Comparison of ENCODE assay signal across 35 cellular contexts in the genomic region with DNA sequence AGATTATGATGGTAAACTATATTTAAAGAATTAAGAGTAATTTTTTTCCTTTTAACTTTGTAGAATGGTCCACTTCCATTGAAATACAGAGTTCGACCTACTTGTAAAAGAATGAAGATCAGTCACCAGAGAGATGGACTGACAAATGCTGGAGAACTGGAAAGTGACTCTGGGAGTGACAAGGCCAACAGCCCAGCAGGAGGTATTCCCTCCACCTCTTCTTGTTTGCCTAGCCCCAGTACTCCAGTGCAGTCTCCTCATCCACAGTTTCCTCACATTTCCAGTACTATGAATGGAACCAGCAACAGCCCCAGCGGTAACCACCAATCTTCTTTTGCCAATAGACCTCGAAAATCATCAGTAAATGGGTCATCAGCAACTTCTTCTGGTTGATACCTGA. TPM values are rescaled to one million over a fixed set of nuclear protein-coding genes. Genes with fewer than 3 reads are reported as not detected.
"Had no signal": no experiment of that assay in that cellular context is flagged by ENCODE, and none has a peak within 500 bp of the region (broad histone marks: within the 10 kb centered on the region; RNA-seq: fewer than 3 reads in every experiment).

No MANE protein-coding gene starts in this region.

- DNase-seq: activated CD4-positive, alpha-beta memory T cell treated with anti-CD3 and anti-CD28 coated beads, Interleukin-2, amount 10 ng/mL, durations not matched to agents 7 days and 5 days; activated CD4-positive, alpha-beta T cell treated with anti-CD3 and anti-CD28 coated beads for 1 hour; activated CD4-positive, alpha-beta T cell treated with anti-CD3 and anti-CD28 coated beads for 4 hours; activated CD4-positive, alpha-beta T cell treated with anti-CD3 and anti-CD28 coated beads, Interleukin-2, amount 10 ng/mL, durations not matched to agents 7 days and 5 days; activated CD4-positive, alpha-beta T cell treated with anti-CD3 and anti-CD28 coated beads, Interleukin-2, amount 50 U/mL, for 4 hours; activated CD8-positive, alpha-beta memory T cell treated with anti-CD3 and anti-CD28 coated beads, Interleukin-2, amount 50 U/mL, for 48 hours; activated effector memory CD4-positive, alpha-beta T cell treated with Interleukin-2 at 50 U/mL for 16 hours; activated gamma-delta T cell treated with Interleukin-2 at 50 U/mL for 16 hours; activated naive CD4-positive, alpha-beta T cell treated with anti-CD3 and anti-CD28 coated beads, Interleukin-2, amount 50 U/mL, for 16 hours; activated naive CD4-positive, alpha-beta T cell treated with Interleukin-2 at 50 U/mL for 16 hours; activated T-cell treated with anti-CD3 and anti-CD28 coated beads for 4 hours; activated T-cell treated with anti-CD3 and anti-CD28 coated beads, Interleukin-2, amount 50 U/mL, for 24 hours; amniotic stem cell; anterior cingulate cortex; brain microvascular endothelial cell; cortex of kidney; dermis blood vessel endothelial cell; effector CD4-positive, alpha-beta T cell; effector memory CD8-positive, alpha-beta T cell; esophagus squamous epithelium; foreskin melanocyte; heart right ventricle; T-helper 2 cell had no signal

- H3K4me2 ChIP-seq: hepatocyte had no signal

- H2AFZ ChIP-seq: hepatocyte had no signal

- H3K9me3 ChIP-seq: esophagus squamous epithelium, heart right ventricle had no signal

- H3K27ac ChIP-seq: brain microvascular endothelial cell, epithelial cell of prostate, esophagus squamous epithelium, gastroesophageal sphincter, heart right ventricle, hepatocyte had no signal

- FAIRE-seq: bronchial epithelial cell, endothelial cell of umbilical vein had no signal

- ATAC-seq: activated T-helper 17 cell treated with anti-CD3 and anti-CD28 coated beads, Interleukin-2, amount 50 U/mL, for 72 hours; effector memory CD8-positive, alpha-beta T cell; gastroesophageal sphincter; heart right ventricle had no signal

- H3K4me3 ChIP-seq: esophagus squamous epithelium, gastroesophageal sphincter, heart right ventricle, hepatocyte had no signal

RNA-seq across cellular contexts. Expression of a gene that starts 16.1 kb away (rescaled TPM):
- total RNA-seq: activated T-helper 17 cell treated with anti-CD3 and anti-CD28 coated beads, Interleukin-2, amount 50 U/mL, for 72 hours; astrocyte; bronchial epithelial cell; cardiac septum; dermis blood vessel endothelial cell; endothelial cell of umbilical vein; fibroblast of lung; fibroblast of villous mesenchyme; gastroesophageal sphincter; glomerular endothelial cell; heart right ventricle had no signal
- polyA plus RNA-seq: endothelial cell of umbilical vein, esophagus, fibroblast of lung, hepatocyte had no signal
